Comparison of ENCODE assay signal across 8 cellular contexts in the genomic region with DNA sequence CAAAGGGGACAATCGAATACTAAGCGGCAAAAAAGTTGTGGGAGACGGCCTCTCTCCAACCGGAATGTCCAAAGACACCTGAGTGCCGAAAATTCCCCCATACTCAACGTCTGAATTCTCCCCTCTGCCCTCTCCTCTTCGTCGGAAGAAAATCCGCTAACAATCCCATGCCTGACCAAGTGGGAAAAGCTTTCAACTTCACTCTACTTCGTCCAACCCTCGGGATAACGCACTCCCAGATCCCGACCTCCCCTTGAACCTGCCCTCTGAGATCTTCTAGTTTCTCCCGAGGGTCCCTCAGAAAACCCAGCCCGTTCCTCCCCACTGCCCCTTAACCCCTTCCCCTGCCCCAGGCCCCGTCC. TPM values are rescaled to one million over a fixed set of nuclear protein-coding genes. Genes with fewer than 3 reads are reported as not detected.
A peak's percentile ranks its signal among the peaks of the same experiment; 100 is the strongest.
DNase-seq lines count a peak whose midpoint lies in the region; ATAC-seq and TF ChIP-seq lines count a peak whose summit lies in the region.

No MANE protein-coding gene starts in this region.

- H3K36me3 Mint-ChIP-seq in immature natural killer cell: no peaks in the 10 kb centered on the region
- peaks cover 4% of the 10 kb centered on the region for H3K36me3 Mint-ChIP-seq in stimulated activated effector memory CD8-positive, alpha-beta T cell treated with anti-CD3 and anti-CD28 coated beads, Interleukin-12 subunit alpha, Interleukin-12 subunit beta, amount 100 ng/mL, for 72 hours

- peaks cover 3 to 5% (median 3%) of the 10 kb centered on the region in 3 donors for H3K27me3 Mint-ChIP-seq in immature natural killer cell (ENCODE audit: low read depth in 3 of 3)

- H3K4me1 ChIP-seq in adrenal gland (replicated peaks in 1 of 2): peaks cover 31 to 47% of the 10 kb centered on the region in 2 donors

- no peaks in the 10 kb centered on the region for H3K9me3 ChIP-seq in adrenal gland (replicated peaks in 1 of 3)

- no peak for TF ChIP-seq CTCF in adrenal gland (IDR thresholded peaks at IDR 0.05)

- H3K27me3 ChIP-seq in adrenal gland: no peaks in the 10 kb centered on the region

- peak overlapping the region; percentile 62 to 100 (median 86) for H3K4me3 ChIP-seq in adrenal gland

- peak overlapping the region; percentile 85 to 91 (median 90) for H3K4me3 Mint-ChIP-seq in immature natural killer cell
- H3K4me3 Mint-ChIP-seq in stimulated activated effector memory CD8-positive, alpha-beta T cell treated with anti-CD3 and anti-CD28 coated beads, Interleukin-12 subunit alpha, Interleukin-12 subunit beta, amount 100 ng/mL, for 72 hours: peak overlapping the region; percentile 87

- 0 to 3% (median 1%) methylated on average over 9 to 16 of the region's 16 CpGs for WGBS in adrenal gland, 4 donors

- intact Hi-C loops in adrenal gland (cut with DNase I): no loop called here

- TF ChIP-seq POLR2A in adrenal gland (IDR thresholded peaks at IDR 0.05): peak in 1 of 2 donors; percentile 7

- DNase-seq in activated T-cell treated with anti-CD3 and anti-CD28 coated beads, Interleukin-2, amount 50 U/mL, for 1 hour: peak; percentile 20
- no peak for DNase-seq in activated T-cell treated with anti-CD3 and anti-CD28 coated beads, Interleukin-2, amount 50 U/mL, for 48 hours
- DNase-seq in adrenal gland (no peak), immature natural killer cell (no peak)
- no peak for DNase-seq in stimulated activated effector memory CD8-positive, alpha-beta T cell treated with anti-CD3 and anti-CD28 coated beads, Interleukin-12 subunit alpha, Interleukin-12 subunit beta, amount 100 ng/mL, for 72 hours (ENCODE audit: low spot score in 2 of 2)
- DNase-seq in activated effector memory CD4-positive, alpha-beta T cell treated with Interleukin-2 at 50 U/mL for 16 hours: no peak

- H3K27ac Mint-ChIP-seq in immature natural killer cell: peak overlapping the region; percentile 51 to 91 (median 79)
- peak overlapping the region; percentile 87 for H3K27ac Mint-ChIP-seq in stimulated activated effector memory CD8-positive, alpha-beta T cell treated with anti-CD3 and anti-CD28 coated beads, Interleukin-12 subunit alpha, Interleukin-12 subunit beta, amount 100 ng/mL, for 72 hours

- H3K9me3 Mint-ChIP-seq in immature natural killer cell: no peaks in the 10 kb centered on the region
- H3K9me3 Mint-ChIP-seq in stimulated activated effector memory CD8-positive, alpha-beta T cell treated with anti-CD3 and anti-CD28 coated beads, Interleukin-12 subunit alpha, Interleukin-12 subunit beta, amount 100 ng/mL, for 72 hours: no peaks in the 10 kb centered on the region

- H3K27ac ChIP-seq in adrenal gland: peak overlapping the region; percentile 45 to 97 (median 84)

- H3K36me3 ChIP-seq in adrenal gland (replicated peaks in 1 of 2): no peaks in the 10 kb centered on the region

- peaks cover 31 to 50% of the 10 kb centered on the region in 2 donors for H3K4me1 Mint-ChIP-seq in immature natural killer cell
- H3K4me1 Mint-ChIP-seq in stimulated activated effector memory CD8-positive, alpha-beta T cell treated with anti-CD3 and anti-CD28 coated beads, Interleukin-12 subunit alpha, Interleukin-12 subunit beta, amount 100 ng/mL, for 72 hours: peaks cover 47% of the 10 kb centered on the region

- no peak for ATAC-seq in stimulated activated effector memory CD8-positive, alpha-beta T cell treated with anti-CD3 and anti-CD28 coated beads, Interleukin-12 subunit alpha, Interleukin-12 subunit beta, amount 100 ng/mL, for 72 hours
- ATAC-seq in GM21390 (IDR thresholded peaks at IDR 0.05; ENCODE audit: unreplicated experiment) (no peak), HG03159 (IDR thresholded peaks at IDR 0.05; ENCODE audit: unreplicated experiment) (no peak)

RNA-seq across cellular contexts. Expression of gene AMFR, which starts 1.0 kb away (rescaled TPM):
- total RNA-seq in adrenal gland: 100 to 1,000 TPM; 165 to 346 (median 217) TPM
- polyA plus RNA-seq in adrenal gland (100 to 1,000 TPM in 1 of 3 donors, 10 to 100 TPM in 2; 40.3 to 117 (median 72.2) TPM), immature natural killer cell (10 to 100 TPM; 17.8 to 63.3 (median 40.3) TPM)

RNA-seq across cellular contexts. Expression of gene NUDT21, which starts 26.7 kb away (rescaled TPM):
- 100 to 1,000 TPM in 4 of 8 donors, 10 to 100 TPM in 4; 20.1 to 113 (median 90.5) TPM for total RNA-seq in adrenal gland
- polyA plus RNA-seq in adrenal gland: 10 to 100 TPM; 20.9 to 81.3 (median 32.4) TPM
- 10 to 100 TPM; 71.2 to 79.8 (median 76.8) TPM for polyA plus RNA-seq in immature natural killer cell

RNA-seq across cellular contexts. Expression of gene OGFOD1, which starts 27.0 kb away (rescaled TPM):
- total RNA-seq in adrenal gland: 100 to 1,000 TPM in 3 of 8 donors, 10 to 100 TPM in 5; 28.1 to 183 (median 53.5) TPM
- 100 to 1,000 TPM in 1 of 3 donors, 10 to 100 TPM in 1, 1 to 10 TPM in 1; 9.2 to 132 (median 11.5) TPM for polyA plus RNA-seq in adrenal gland
- polyA plus RNA-seq in immature natural killer cell: 10 to 100 TPM; 61.1 to 96.7 (median 80.5) TPM
